Comparison of ENCODE assay signal across 22 cellular contexts in the genomic region with DNA sequence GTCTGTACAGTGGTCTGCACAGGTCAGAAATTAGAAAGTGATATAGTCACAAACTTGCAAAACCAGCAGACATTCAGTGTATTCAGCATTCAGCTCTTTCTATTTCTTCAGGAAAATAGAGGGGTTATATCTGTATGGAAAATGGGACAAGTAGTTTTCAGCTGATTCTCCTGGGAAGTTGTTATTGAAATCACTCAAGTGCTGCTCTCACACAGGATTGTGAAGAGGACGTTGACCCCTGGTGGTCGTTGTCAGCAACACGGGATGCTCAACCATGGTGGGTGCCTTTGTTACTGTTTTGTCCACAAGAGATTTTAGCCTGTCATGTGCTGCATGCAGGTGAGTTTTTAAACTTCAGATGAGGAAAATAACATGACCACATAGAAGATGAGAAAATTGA.
A peak's percentile ranks its signal among the peaks of the same experiment; 100 is the strongest.
DNase-seq lines count a peak whose midpoint lies in the region; ATAC-seq, FAIRE-seq and TF ChIP-seq lines count a peak whose summit lies in the region.
"Had no signal": no experiment of that assay in that cellular context is flagged by ENCODE, and none has a peak within 500 bp of the region (broad histone marks: within the 10 kb centered on the region; RNA-seq: fewer than 3 reads in every experiment).

No MANE protein-coding gene starts in this region.

- no peak for DNase-seq in activated T-cell treated with anti-CD3 and anti-CD28 coated beads, Interleukin-2, amount 50 U/mL, for 72 hours
- no peak for DNase-seq in activated T-cell treated with anti-CD3 and anti-CD28 coated beads, Interleukin-2, amount 50 U/mL, for 1 hour
- DNase-seq in GM12892 (ENCODE audit: insufficient read length) (no peak), T-helper 17 cell (no peak), RPMI8226 (no peak), foreskin melanocyte (no peak)
- no peak for DNase-seq in natural killer cell treated with Interleukin-12 subunit alpha and Interleukin-12 subunit beta and Interleukin-15 and Interleukin-18, amount 100 ng/mL, for 72 hours (ENCODE audit: low spot score)
- DNase-seq: activated CD4-positive, CD25-positive, alpha-beta regulatory T cell; activated CD8-positive, alpha-beta memory T cell treated with anti-CD3 and anti-CD28 coated beads, Interleukin-2, amount 50 U/mL, for 4 hours; activated naive CD4-positive, alpha-beta T cell treated with anti-CD3 and anti-CD28 coated beads, Interleukin-2, amount 50 U/mL, for 16 hours; HFFc6; KBM-7; NCI-H1092; NCI-H2081; NK-92 treated with Interleukin-12 subunit alpha and Interleukin-12 subunit beta, amount 100 ng/mL, for 24 hours; stimulated activated CD8-positive, alpha-beta memory T cell treated with anti-CD3 and anti-CD28 coated beads, Interleukin-4, amount 100 ng/mL, for 48 hours; T-helper 9 cell; uterus had no signal

- peak overlapping the region; percentile 52 to 62 for H3K4me3 Mint-ChIP-seq in activated T-cell treated with anti-CD3 and anti-CD28 coated beads, Interleukin-2, amount 50 U/mL, for 72 hours
- peak overlapping the region; percentile 86 for H3K4me3 Mint-ChIP-seq in T-helper 17 cell
- H3K4me3 Mint-ChIP-seq in natural killer cell treated with Interleukin-12 subunit alpha and Interleukin-12 subunit beta and Interleukin-15 and Interleukin-18, amount 100 ng/mL, for 72 hours = peak overlapping the region; percentile 82
- H3K4me3 Mint-ChIP-seq: brain, HFFc6 had no signal

- TF ChIP-seq POLR2A in GM12892 (IDR thresholded peaks at IDR 0.05; ENCODE audit: low read depth, low read length) = no peak
- no peak for TF ChIP-seq POLR2A in GM18505 (IDR thresholded peaks at IDR 0.05; ENCODE audit: borderline replicate concordance, extremely low read depth, insufficient read depth, insufficient read length)

- no peaks in the 10 kb centered on the region for H3K36me3 Mint-ChIP-seq in activated T-cell treated with anti-CD3 and anti-CD28 coated beads, Interleukin-2, amount 50 U/mL, for 72 hours (ENCODE audit: insufficient read depth in 2 of 2)
- peaks cover 3% of the 10 kb centered on the region for H3K36me3 Mint-ChIP-seq in T-helper 17 cell (ENCODE audit: low read depth)
- no peaks in the 10 kb centered on the region for H3K36me3 Mint-ChIP-seq in natural killer cell treated with Interleukin-12 subunit alpha and Interleukin-12 subunit beta and Interleukin-15 and Interleukin-18, amount 100 ng/mL, for 72 hours
- H3K36me3 Mint-ChIP-seq: brain had no signal

- H3K27me3 Mint-ChIP-seq in activated T-cell treated with anti-CD3 and anti-CD28 coated beads, Interleukin-2, amount 50 U/mL, for 72 hours (ENCODE audit: low read depth) = no peaks in the 10 kb centered on the region
- no peaks in the 10 kb centered on the region for H3K27me3 Mint-ChIP-seq in T-helper 17 cell
- peaks cover 0 to 2% of the 10 kb centered on the region in 2 donors for H3K27me3 Mint-ChIP-seq in natural killer cell treated with Interleukin-12 subunit alpha and Interleukin-12 subunit beta and Interleukin-15 and Interleukin-18, amount 100 ng/mL, for 72 hours
- H3K27me3 Mint-ChIP-seq: brain had no signal

- peak; percentile 65 for FAIRE-seq in GM12892 (lab: Jason Lieb, UNC)
- FAIRE-seq: colon had no signal

- ATAC-seq in activated T-cell treated with anti-CD3 and anti-CD28 coated beads, Interleukin-2, amount 50 U/mL, for 72 hours (replicated peaks in 1 of 2) = no peak
- no peak for ATAC-seq in T-helper 17 cell
- ATAC-seq in natural killer cell treated with Interleukin-12 subunit alpha and Interleukin-12 subunit beta and Interleukin-15 and Interleukin-18, amount 100 ng/mL, for 72 hours = no peak
- ATAC-seq in GM18505 (IDR thresholded peaks at IDR 0.05; ENCODE audit: unreplicated experiment) = no peak

- no peak overlapping the region for H3K27ac Mint-ChIP-seq in activated T-cell treated with anti-CD3 and anti-CD28 coated beads, Interleukin-2, amount 50 U/mL, for 72 hours
- H3K27ac Mint-ChIP-seq in T-helper 17 cell = peak overlapping the region; percentile 94
- H3K27ac Mint-ChIP-seq in natural killer cell treated with Interleukin-12 subunit alpha and Interleukin-12 subunit beta and Interleukin-15 and Interleukin-18, amount 100 ng/mL, for 72 hours = peak overlapping the region; percentile 86 to 90
- H3K27ac Mint-ChIP-seq: brain, HFFc6 had no signal

- peaks cover 73% of the 10 kb centered on the region for H3K4me1 Mint-ChIP-seq in activated T-cell treated with anti-CD3 and anti-CD28 coated beads, Interleukin-2, amount 50 U/mL, for 72 hours (ENCODE audit: low read depth)
- peaks cover 66% of the 10 kb centered on the region for H3K4me1 Mint-ChIP-seq in T-helper 17 cell
- peaks cover 77 to 94% of the 10 kb centered on the region in 2 donors for H3K4me1 Mint-ChIP-seq in natural killer cell treated with Interleukin-12 subunit alpha and Interleukin-12 subunit beta and Interleukin-15 and Interleukin-18, amount 100 ng/mL, for 72 hours (ENCODE audit: low read depth in 2 of 2)
- H3K4me1 Mint-ChIP-seq: brain had no signal

- H3K9me3 ChIP-seq in T-helper 17 cell (ENCODE audit: control insufficient read depth, low read length, poor library complexity, severe bottlenecking) = no peaks in the 10 kb centered on the region
- H3K9me3 ChIP-seq: suprapubic skin, uterus had no signal

- no peaks in the 10 kb centered on the region for H3K9me3 Mint-ChIP-seq in activated T-cell treated with anti-CD3 and anti-CD28 coated beads, Interleukin-2, amount 50 U/mL, for 72 hours
- no peaks in the 10 kb centered on the region for H3K9me3 Mint-ChIP-seq in natural killer cell treated with Interleukin-12 subunit alpha and Interleukin-12 subunit beta and Interleukin-15 and Interleukin-18, amount 100 ng/mL, for 72 hours
